Comparison of ENCODE assay signal across 8 cellular contexts in the genomic region with DNA sequence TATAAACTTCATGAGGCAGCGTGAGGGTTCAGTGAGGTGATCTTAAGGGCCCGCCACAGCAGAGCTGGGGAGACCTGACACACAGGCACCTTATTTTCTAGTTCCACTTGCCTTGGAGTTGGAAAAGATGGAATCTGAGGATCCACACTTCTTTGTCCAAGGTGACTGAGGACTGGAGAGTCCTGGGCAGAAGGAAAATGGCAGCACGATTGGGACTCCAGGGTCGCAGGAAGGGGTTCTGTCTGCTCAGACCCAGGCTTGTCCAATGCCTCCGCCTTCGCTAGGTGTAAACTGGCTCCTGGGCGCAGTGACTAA. TPM values are rescaled to one million over a fixed set of nuclear protein-coding genes. Genes with fewer than 3 reads are reported as not detected.
DNase-seq lines count a peak whose midpoint lies in the region; ATAC-seq and TF ChIP-seq lines count a peak whose summit lies in the region.

No MANE protein-coding gene starts in this region.

- peak overlapping the region in 1 of 2 donors; percentile 53 for H3K9ac ChIP-seq in liver (ENCODE audit: low read depth in 1 of 2, low read length in 2 of 2)

- H3K4me3 ChIP-seq in ascending aorta, result peak overlapping the region; percentile 82 to 93
- H3K4me3 ChIP-seq in liver (ENCODE audit: low read depth in 1 of 3, low read length in 3 of 3), result peak overlapping the region in 2 of 3 donors; percentile 80
- no peak overlapping the region for H3K4me3 ChIP-seq in thyroid gland (replicated peaks in 1 of 3)

- H3K36me3 Mint-ChIP-seq in activated T-cell treated with anti-CD3 and anti-CD28 coated beads, Interleukin-2, amount 50 U/mL, for 4 hours (ENCODE audit: insufficient read depth), result peaks cover 4% of the 10 kb centered on the region

- H3K27ac ChIP-seq in ascending aorta, result peak overlapping the region; percentile 87 to 97
- peak overlapping the region; percentile 99 to 100 for H3K27ac ChIP-seq in liver (ENCODE audit: low read depth in 1 of 2, low read length in 2 of 2)
- H3K27ac ChIP-seq in thyroid gland, result peak overlapping the region in 2 of 3 donors; percentile 28 to 89

- H3K9me3 Mint-ChIP-seq in activated T-cell treated with anti-CD3 and anti-CD28 coated beads, Interleukin-2, amount 50 U/mL, for 4 hours, result no peaks in the 10 kb centered on the region

- H3K4me1 ChIP-seq in ascending aorta, result peaks cover 9 to 14% of the 10 kb centered on the region in 2 donors
- peaks cover 12 to 54% (median 43%) of the 10 kb centered on the region in 4 donors for H3K4me1 ChIP-seq in liver (ENCODE audit: control insufficient read depth in 4 of 4, insufficient read depth in 4 of 4, low read length in 3 of 4)
- peaks cover 8 to 20% of the 10 kb centered on the region in 2 donors for H3K4me1 ChIP-seq in thyroid gland

- TF ChIP-seq RAD21 in liver (IDR thresholded peaks at IDR 0.05), result no peak

- intact Hi-C loops in ascending aorta (cut with DNase I), result no loop called here
- intact Hi-C loops in thyroid gland (cut with DNase I), result no loop called here

- no peaks in the 10 kb centered on the region for H3K9me3 ChIP-seq in ascending aorta
- no peaks in the 10 kb centered on the region for H3K9me3 ChIP-seq in liver (ENCODE audit: control insufficient read depth in 4 of 4, low read length in 3 of 4)
- H3K9me3 ChIP-seq in thyroid gland, result no peaks in the 10 kb centered on the region

- H3K4me1 Mint-ChIP-seq in activated T-cell treated with anti-CD3 and anti-CD28 coated beads, Interleukin-2, amount 50 U/mL, for 4 hours (ENCODE audit: low read depth), result peaks cover 16% of the 10 kb centered on the region

- no peak for TF ChIP-seq CTCF in ascending aorta (IDR thresholded peaks at IDR 0.05)
- no peak for TF ChIP-seq CTCF in liver (IDR thresholded peaks at IDR 0.05; ENCODE audit: low read depth, low read length, missing input control)
- TF ChIP-seq CTCF in thyroid gland (IDR thresholded peaks at IDR 0.05), result no peak

- H3K36me3 ChIP-seq in ascending aorta, result peaks cover 11 to 24% of the 10 kb centered on the region in 2 donors
- H3K36me3 ChIP-seq in liver (ENCODE audit: control insufficient read depth in 4 of 4, insufficient read depth in 3 of 4, low read depth in 1 of 4, low read length in 3 of 4), result peaks cover 2 to 25% (median 9%) of the 10 kb centered on the region in 4 donors
- peaks cover 0 to 5% of the 10 kb centered on the region in 2 donors for H3K36me3 ChIP-seq in thyroid gland

- H3K4me3 Mint-ChIP-seq in activated T-cell treated with anti-CD3 and anti-CD28 coated beads, Interleukin-2, amount 50 U/mL, for 4 hours, result peak overlapping the region; percentile 91

- no peaks in the 10 kb centered on the region for H3K27me3 Mint-ChIP-seq in activated T-cell treated with anti-CD3 and anti-CD28 coated beads, Interleukin-2, amount 50 U/mL, for 4 hours (ENCODE audit: low read depth)

- no peak for ATAC-seq in activated T-cell treated with anti-CD3 and anti-CD28 coated beads, Interleukin-2, amount 50 U/mL, for 4 hours
- ATAC-seq in HG03565 (IDR thresholded peaks at IDR 0.05; ENCODE audit: unreplicated experiment) (no peak), HG03571 (IDR thresholded peaks at IDR 0.05; ENCODE audit: unreplicated experiment) (no peak)

- no peak for TF ChIP-seq POLR2A in thyroid gland (IDR thresholded peaks at IDR 0.05)

- no peaks in the 10 kb centered on the region for H3K27me3 ChIP-seq in ascending aorta
- H3K27me3 ChIP-seq in liver (ENCODE audit: control insufficient read depth in 4 of 4, insufficient read depth in 4 of 4, low read length in 3 of 4), result no peaks in the 10 kb centered on the region
- H3K27me3 ChIP-seq in thyroid gland, result no peaks in the 10 kb centered on the region

- no peak for DNase-seq in activated T-cell treated with anti-CD3 and anti-CD28 coated beads, Interleukin-2, amount 50 U/mL, for 4 hours
- no peak for DNase-seq in activated T-cell treated with anti-CD3 and anti-CD28 coated beads, Interleukin-2, amount 50 U/mL, for 48 hours
- DNase-seq in ascending aorta (ENCODE audit: low spot score in 2 of 2) (no peak), thyroid gland (no peak), NCI-H1694 treated with DMSO at 0.1 percent for 48 hours (lab: John Stamatoyannopoulos, UW) (no peak)

- WGBS in liver, result 74% methylated on average over 7 of the region's 7 CpGs
- 79 to 81% methylated on average over 5 to 7 of the region's 7 CpGs for WGBS in thyroid gland, 2 donors

TF ChIP-seq in liver, 16 proteins besides CTCF, POLR2A, EP300 and RAD21 (continues in another document):
- no peak for TF ChIP-seq FOXA1 (IDR thresholded peaks at IDR 0.05)
- no peak for TF ChIP-seq NR2F2 (IDR thresholded peaks at IDR 0.05)
- no peak for TF ChIP-seq EGR1 (IDR thresholded peaks at IDR 0.05; ENCODE audit: low read depth in 2 of 2)
- no peak for TF ChIP-seq JUND (IDR thresholded peaks at IDR 0.05)
- no peak for TF ChIP-seq TAF1 (conservative IDR thresholded peaks at IDR 0.05)
- TF ChIP-seq, protein P1, sequence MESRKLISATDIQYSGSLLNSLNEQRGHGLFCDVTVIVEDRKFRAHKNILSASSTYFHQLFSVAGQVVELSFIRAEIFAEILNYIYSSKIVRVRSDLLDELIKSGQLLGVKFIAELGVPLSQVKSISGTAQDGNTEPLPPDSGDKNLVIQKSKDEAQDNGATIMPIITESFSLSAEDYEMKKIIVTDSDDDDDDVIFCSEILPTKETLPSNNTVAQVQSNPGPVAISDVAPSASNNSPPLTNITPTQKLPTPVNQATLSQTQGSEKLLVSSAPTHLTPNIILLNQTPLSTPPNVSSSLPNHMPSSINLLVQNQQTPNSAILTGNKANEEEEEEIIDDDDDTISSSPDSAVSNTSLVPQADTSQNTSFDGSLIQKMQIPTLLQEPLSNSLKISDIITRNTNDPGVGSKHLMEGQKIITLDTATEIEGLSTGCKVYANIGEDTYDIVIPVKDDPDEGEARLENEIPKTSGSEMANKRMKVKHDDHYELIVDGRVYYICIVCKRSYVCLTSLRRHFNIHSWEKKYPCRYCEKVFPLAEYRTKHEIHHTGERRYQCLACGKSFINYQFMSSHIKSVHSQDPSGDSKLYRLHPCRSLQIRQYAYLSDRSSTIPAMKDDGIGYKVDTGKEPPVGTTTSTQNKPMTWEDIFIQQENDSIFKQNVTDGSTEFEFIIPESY (IDR thresholded peaks at IDR 0.05), result no peak
- TF ChIP-seq YY1 (IDR thresholded peaks at IDR 0.05), result no peak
- no peak for TF ChIP-seq FOXA2 (IDR thresholded peaks at IDR 0.05)
- TF ChIP-seq, protein P2, sequence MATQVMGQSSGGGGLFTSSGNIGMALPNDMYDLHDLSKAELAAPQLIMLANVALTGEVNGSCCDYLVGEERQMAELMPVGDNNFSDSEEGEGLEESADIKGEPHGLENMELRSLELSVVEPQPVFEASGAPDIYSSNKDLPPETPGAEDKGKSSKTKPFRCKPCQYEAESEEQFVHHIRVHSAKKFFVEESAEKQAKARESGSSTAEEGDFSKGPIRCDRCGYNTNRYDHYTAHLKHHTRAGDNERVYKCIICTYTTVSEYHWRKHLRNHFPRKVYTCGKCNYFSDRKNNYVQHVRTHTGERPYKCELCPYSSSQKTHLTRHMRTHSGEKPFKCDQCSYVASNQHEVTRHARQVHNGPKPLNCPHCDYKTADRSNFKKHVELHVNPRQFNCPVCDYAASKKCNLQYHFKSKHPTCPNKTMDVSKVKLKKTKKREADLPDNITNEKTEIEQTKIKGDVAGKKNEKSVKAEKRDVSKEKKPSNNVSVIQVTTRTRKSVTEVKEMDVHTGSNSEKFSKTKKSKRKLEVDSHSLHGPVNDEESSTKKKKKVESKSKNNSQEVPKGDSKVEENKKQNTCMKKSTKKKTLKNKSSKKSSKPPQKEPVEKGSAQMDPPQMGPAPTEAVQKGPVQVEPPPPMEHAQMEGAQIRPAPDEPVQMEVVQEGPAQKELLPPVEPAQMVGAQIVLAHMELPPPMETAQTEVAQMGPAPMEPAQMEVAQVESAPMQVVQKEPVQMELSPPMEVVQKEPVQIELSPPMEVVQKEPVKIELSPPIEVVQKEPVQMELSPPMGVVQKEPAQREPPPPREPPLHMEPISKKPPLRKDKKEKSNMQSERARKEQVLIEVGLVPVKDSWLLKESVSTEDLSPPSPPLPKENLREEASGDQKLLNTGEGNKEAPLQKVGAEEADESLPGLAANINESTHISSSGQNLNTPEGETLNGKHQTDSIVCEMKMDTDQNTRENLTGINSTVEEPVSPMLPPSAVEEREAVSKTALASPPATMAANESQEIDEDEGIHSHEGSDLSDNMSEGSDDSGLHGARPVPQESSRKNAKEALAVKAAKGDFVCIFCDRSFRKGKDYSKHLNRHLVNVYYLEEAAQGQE (IDR thresholded peaks at IDR 0.05), result no peak
- TF ChIP-seq SP1 (IDR thresholded peaks at IDR 0.05), result no peak
- TF ChIP-seq, protein P3, sequence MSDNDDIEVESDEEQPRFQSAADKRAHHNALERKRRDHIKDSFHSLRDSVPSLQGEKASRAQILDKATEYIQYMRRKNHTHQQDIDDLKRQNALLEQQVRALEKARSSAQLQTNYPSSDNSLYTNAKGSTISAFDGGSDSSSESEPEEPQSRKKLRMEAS (IDR thresholded peaks at IDR 0.05), result no peak
- TF ChIP-seq GABPA (IDR thresholded peaks at IDR 0.05 in 1 of 2, conservative IDR thresholded peaks at IDR 0.05 in 1 of 2), result no peak

RNA-seq across cellular contexts. Expression of a gene that starts 1.3 kb away (rescaled TPM):
- 10 to 100 TPM; 55.9 to 65.3 (median 62.4) TPM for total RNA-seq in activated T-cell treated with anti-CD3 and anti-CD28 coated beads, Interleukin-2, amount 50 U/mL, for 4 hours
- total RNA-seq in ascending aorta (30.4 TPM), liver (10 to 100 TPM; 22.9 to 43.4 TPM), thyroid gland (10 to 100 TPM in 2 of 4 donors, 1 to 10 TPM in 2; 4.6 to 12.6 (median 8.4) TPM)
- 10 to 100 TPM; 37.0 to 40.4 TPM for polyA plus RNA-seq in liver

RNA-seq across cellular contexts. Expression of a gene that starts 8.3 kb away (rescaled TPM):
- total RNA-seq in activated T-cell treated with anti-CD3 and anti-CD28 coated beads, Interleukin-2, amount 50 U/mL, for 4 hours, result 100 to 1,000 TPM; 132 to 146 (median 134) TPM
- total RNA-seq in ascending aorta (127 TPM), liver (10 to 100 TPM; 26.3 to 33.9 TPM), thyroid gland (10 to 100 TPM; 31.3 to 75.4 (median 60.6) TPM)
- polyA plus RNA-seq in liver, result 10 to 100 TPM; 52.6 to 71.1 TPM

RNA-seq across cellular contexts. Expression of a gene that starts 21.0 kb away (rescaled TPM):
- total RNA-seq in activated T-cell treated with anti-CD3 and anti-CD28 coated beads, Interleukin-2, amount 50 U/mL, for 4 hours, result 100 to 1,000 TPM; 125 to 128 (median 126) TPM
- total RNA-seq in ascending aorta (60.1 TPM), liver (10 to 100 TPM; 28.4 to 86.4 TPM), thyroid gland (10 to 100 TPM; 55.3 to 75.8 (median 60.0) TPM)
- polyA plus RNA-seq in liver, result 10 to 100 TPM; 17.1 to 21.1 TPM

RNA-seq across cellular contexts. Expression of a gene that starts 26.0 kb away (rescaled TPM):
- total RNA-seq in activated T-cell treated with anti-CD3 and anti-CD28 coated beads, Interleukin-2, amount 50 U/mL, for 4 hours, result 10 to 100 TPM; 10.5 to 11.1 (median 11.0) TPM
- 7.3 TPM for total RNA-seq in ascending aorta
- total RNA-seq in liver, result 100 to 1,000 TPM in 1 of 2 donors, 10 to 100 TPM in 1; 68.2 to 111 TPM
- 100 to 1,000 TPM; 187 to 198 TPM for polyA plus RNA-seq in liver
- total RNA-seq in thyroid gland, result 10 to 100 TPM; 35.8 to 84.3 (median 57.0) TPM

RNA-seq across cellular contexts. Expression of a gene that starts 55.9 kb away (rescaled TPM):
- total RNA-seq in activated T-cell treated with anti-CD3 and anti-CD28 coated beads, Interleukin-2, amount 50 U/mL, for 4 hours, result 10 to 100 TPM; 61.9 to 69.8 (median 67.1) TPM
- total RNA-seq in ascending aorta (22.6 TPM), liver (10 to 100 TPM; 11.1 to 34.9 TPM), thyroid gland (10 to 100 TPM; 33.3 to 49.9 (median 40.5) TPM)
- 10 to 100 TPM; 20.9 to 27.8 TPM for polyA plus RNA-seq in liver

Comparison
In these comparisons a context has a peak if more than half of its experiments do, and no peak if none do; other contexts are left out.
1. H3K4me3 ChIP-seq: peak in ascending aorta (2 of 2) and liver (2 of 3); none in thyroid gland (0 of 3).
2. Peak in every context shown above with its lines, with median percentiles within 50 percentile points of each other: H3K27ac ChIP-seq.